ENCODE assay signal across 8 cellular contexts in genomic region chr1:91022518-91022929, GRCh38. TPM values are rescaled to one million over a fixed set of nuclear protein-coding genes. Genes with fewer than 3 reads are reported as not detected.
DNase-seq lines count a peak whose midpoint lies in the region; ATAC-seq, FAIRE-seq and TF ChIP-seq lines count a peak whose summit lies in the region.

No MANE protein-coding gene starts in this region.

- no peak for DNase-seq in stimulated activated naive CD8-positive, alpha-beta T cell treated with anti-CD3 and anti-CD28 coated beads, Interleukin-15, Interleukin-2, amounts not matched to agents 100 U/mL and 50 U/mL, for 24 hours
- DNase-seq in thoracic aorta (ENCODE audit: low spot score) (no peak), NCI-H1694 (lab: John Stamatoyannopoulos, UW) (no peak), NCI-H2081 (lab: John Stamatoyannopoulos, UW) (no peak)

- no peaks in the 10 kb centered on the region for H3K9me3 Mint-ChIP-seq in stimulated activated naive CD8-positive, alpha-beta T cell treated with anti-CD3 and anti-CD28 coated beads, Interleukin-15, Interleukin-2, amounts not matched to agents 100 ng/mL and 50 ng/mL, for 24 hours
- no peaks in the 10 kb centered on the region for H3K9me3 Mint-ChIP-seq in activated T-helper 17 cell treated with anti-CD3 and anti-CD28 coated beads, Interleukin-2, amount 50 U/mL, for 72 hours

- no peaks in the 10 kb centered on the region for H3K36me3 ChIP-seq in thoracic aorta

- no peak for TF ChIP-seq CTCF in thoracic aorta (IDR thresholded peaks at IDR 0.05)

- peak overlapping the region; percentile 94 for H3K4me3 ChIP-seq in thoracic aorta

- peak; percentile 51 for FAIRE-seq in islet of Langerhans (lab: Jason Lieb, UNC)

- H3K4me1 Mint-ChIP-seq in stimulated activated naive CD8-positive, alpha-beta T cell treated with anti-CD3 and anti-CD28 coated beads, Interleukin-15, Interleukin-2, amounts not matched to agents 100 ng/mL and 50 ng/mL, for 24 hours (ENCODE audit: low read depth): peaks cover 63% of the 10 kb centered on the region
- peaks cover 19% of the 10 kb centered on the region for H3K4me1 Mint-ChIP-seq in activated T-helper 17 cell treated with anti-CD3 and anti-CD28 coated beads, Interleukin-2, amount 50 U/mL, for 72 hours

- ATAC-seq in stimulated activated naive CD8-positive, alpha-beta T cell treated with anti-CD3 and anti-CD28 coated beads, Interleukin-15, Interleukin-2, amounts not matched to agents 100 U/mL and 50 U/mL, for 24 hours: no peak
- no peak for ATAC-seq in activated T-helper 17 cell treated with anti-CD3 and anti-CD28 coated beads, Interleukin-2, amount 50 U/mL, for 72 hours (replicated peaks)
- ATAC-seq in thoracic aorta (ENCODE audit: insufficient number of reproducible peaks, low FRiP score, low read depth) (peak; percentile 27), HG03565 (IDR thresholded peaks at IDR 0.05; ENCODE audit: unreplicated experiment) (no peak)

- peak overlapping the region; percentile 98 for H3K4me3 Mint-ChIP-seq in stimulated activated naive CD8-positive, alpha-beta T cell treated with anti-CD3 and anti-CD28 coated beads, Interleukin-15, Interleukin-2, amounts not matched to agents 100 ng/mL and 50 ng/mL, for 24 hours
- peak overlapping the region; percentile 97 for H3K4me3 Mint-ChIP-seq in activated T-helper 17 cell treated with anti-CD3 and anti-CD28 coated beads, Interleukin-2, amount 50 U/mL, for 72 hours

- peak overlapping the region; percentile 99 for H3K27ac Mint-ChIP-seq in stimulated activated naive CD8-positive, alpha-beta T cell treated with anti-CD3 and anti-CD28 coated beads, Interleukin-15, Interleukin-2, amounts not matched to agents 100 ng/mL and 50 ng/mL, for 24 hours
- H3K27ac Mint-ChIP-seq in activated T-helper 17 cell treated with anti-CD3 and anti-CD28 coated beads, Interleukin-2, amount 50 U/mL, for 72 hours: peak overlapping the region; percentile 99

- no peaks in the 10 kb centered on the region for H3K27me3 Mint-ChIP-seq in stimulated activated naive CD8-positive, alpha-beta T cell treated with anti-CD3 and anti-CD28 coated beads, Interleukin-15, Interleukin-2, amounts not matched to agents 100 ng/mL and 50 ng/mL, for 24 hours
- no peaks in the 10 kb centered on the region for H3K27me3 Mint-ChIP-seq in activated T-helper 17 cell treated with anti-CD3 and anti-CD28 coated beads, Interleukin-2, amount 50 U/mL, for 72 hours

- H3K27me3 ChIP-seq in thoracic aorta (replicated peaks; ENCODE audit: insufficient read depth): no peaks in the 10 kb centered on the region

- peak overlapping the region; percentile 99 to 100 for H3K27ac ChIP-seq in thoracic aorta

- H3K36me3 Mint-ChIP-seq in stimulated activated naive CD8-positive, alpha-beta T cell treated with anti-CD3 and anti-CD28 coated beads, Interleukin-15, Interleukin-2, amounts not matched to agents 100 ng/mL and 50 ng/mL, for 24 hours (ENCODE audit: low read depth): peaks cover 31% of the 10 kb centered on the region
- peaks cover 45% of the 10 kb centered on the region for H3K36me3 Mint-ChIP-seq in activated T-helper 17 cell treated with anti-CD3 and anti-CD28 coated beads, Interleukin-2, amount 50 U/mL, for 72 hours (ENCODE audit: low read depth)

- peaks cover 26 to 39% of the 10 kb centered on the region in 2 donors for H3K4me1 ChIP-seq in thoracic aorta (ENCODE audit: control insufficient read depth in 1 of 2, low read depth in 2 of 2)

- no peaks in the 10 kb centered on the region for H3K9me3 ChIP-seq in thoracic aorta

RNA-seq across cellular contexts. Expression of gene ZNF644, which starts 0.7 kb away (rescaled TPM):
- total RNA-seq in activated T-helper 17 cell treated with anti-CD3 and anti-CD28 coated beads, Interleukin-2, amount 50 U/mL, for 72 hours: 10 to 100 TPM; 55.7 to 57.9 TPM
- total RNA-seq in thoracic aorta: 10 to 100 TPM; 39.0 to 48.7 TPM
